ENCODE assay signal across 8 cellular contexts in genomic region chr1:23634840-23635642, GRCh38. TPM values are rescaled to one million over a fixed set of nuclear protein-coding genes. Genes with fewer than 3 reads are reported as not detected.
DNase-seq lines count a peak whose midpoint lies in the region; ATAC-seq and TF ChIP-seq lines count a peak whose summit lies in the region.

No MANE protein-coding gene starts in this region.

- H3K4me2 ChIP-seq in parathyroid adenoma (ENCODE audit: low read length): peak overlapping the region; percentile 57

- H3K9ac ChIP-seq in parathyroid adenoma: no peak overlapping the region

- H3K4me3 ChIP-seq in GM06990 (replicated peaks; ENCODE audit: low read depth, low read length): peak overlapping the region; percentile 37
- peak overlapping the region in 11 of 12 donors; percentile 2 to 61 (median 52) for H3K4me3 ChIP-seq in heart left ventricle
- H3K4me3 ChIP-seq in parathyroid adenoma (ENCODE audit: low read depth, low read length): peak overlapping the region; percentile 44

- H3K4me1 ChIP-seq in heart left ventricle (peaks cover 0 to 43% (median 13%) of the 10 kb centered on the region in 12 donors), parathyroid adenoma (no peaks in the 10 kb centered on the region)

- H2AFZ ChIP-seq in parathyroid adenoma: peak overlapping the region; percentile 59

- H3K27ac ChIP-seq in heart left ventricle: peak overlapping the region; percentile 57 to 93 (median 82)
- peak overlapping the region; percentile 47 for H3K27ac ChIP-seq in parathyroid adenoma

- intact Hi-C loops in heart left ventricle (cut with DNase I): loop anchor here in 7 of 10 donors (5.0 kb wide), 4 partner anchors 43 to 138 kb away; partner anchors contain the start of gene ID3 (in 1 of the 7)

- DNase-seq in GM06990 (ENCODE audit: extremely low read depth, insufficient read length) (peak; percentile 68), M059J (ENCODE audit: low read depth) (peak; percentile 82), SHP77 treated with DMSO at 0.1 percent for 48 hours (lab: John Stamatoyannopoulos, UW) (peak; percentile 50), amniotic epithelial cell (ENCODE audit: low read depth) (peak; percentile 65), heart left ventricle (peak in 4 of 5 donors; percentile 51 to 62 (median 62))

- no peaks in the 10 kb centered on the region for H3K36me3 ChIP-seq in GM06990 (ENCODE audit: control insufficient read depth, insufficient read depth, low read length)
- no peaks in the 10 kb centered on the region for H3K36me3 ChIP-seq in heart left ventricle
- no peaks in the 10 kb centered on the region for H3K36me3 ChIP-seq in parathyroid adenoma (ENCODE audit: control insufficient read depth, insufficient read depth, low read length)

- H3K9me3 ChIP-seq in heart left ventricle (no peaks in the 10 kb centered on the region), parathyroid adenoma (ENCODE audit: control insufficient read depth, low read length) (no peaks in the 10 kb centered on the region)

- peak; percentile 40 to 72 (median 65) for ATAC-seq in heart left ventricle
- ATAC-seq in GM18519 (IDR thresholded peaks at IDR 0.05; ENCODE audit: low FRiP score, unreplicated experiment): no peak
- ATAC-seq in HG03521 (IDR thresholded peaks at IDR 0.05; ENCODE audit: unreplicated experiment): no peak

- TF ChIP-seq CTCF in GM06990 (IDR thresholded peaks at IDR 0.05; ENCODE audit: insufficient read depth, low read length, poor library complexity, severe bottlenecking): peak; percentile 94
- TF ChIP-seq CTCF in heart left ventricle (IDR thresholded peaks at IDR 0.05): peak; percentile 88 to 97 (median 93)
- TF ChIP-seq CTCF in parathyroid adenoma (IDR thresholded peaks at IDR 0.05): peak; percentile 81

- WGBS in heart left ventricle, 4 donors: 27 to 30% (median 29%) methylated on average over 17 of the region's 17 CpGs

- H3K79me2 ChIP-seq in parathyroid adenoma: no peaks in the 10 kb centered on the region

- peak in 1 of 2 donors; percentile 13 for TF ChIP-seq POLR2A in heart left ventricle (IDR thresholded peaks at IDR 0.05)

- H3K27me3 ChIP-seq in GM06990 (replicated peaks; ENCODE audit: control insufficient read depth, insufficient read depth, low read length) (no peaks in the 10 kb centered on the region), heart left ventricle (no peaks in the 10 kb centered on the region), parathyroid adenoma (ENCODE audit: control insufficient read depth, insufficient read depth, low read length) (no peaks in the 10 kb centered on the region)

RNA-seq across cellular contexts. Expression of gene RPL11, which starts 56.6 kb away (rescaled TPM):
- 897 and 1,213 TPM in 2 replicates for total RNA-seq in M059J (2014; rRNA removed; shearing (Covaris generic))
- total RNA-seq in heart left ventricle: 100 to 1,000 TPM; 341 to 789 (median 680) TPM
- polyA plus RNA-seq in heart left ventricle: 1,000 to 10,000 TPM; 1,580 to 2,009 TPM

Comparison
In these comparisons a context has a peak if more than half of its experiments do, and no peak if none do; other contexts are left out.
1. ATAC-seq: peak in heart left ventricle (4 of 4); none in GM18519 (single experiment) and HG03521 (single experiment).
2. Peak in every context shown above with its lines, with median percentiles within 50 percentile points of each other: DNase-seq, H3K4me3 ChIP-seq and CTCF ChIP-seq.